In genomic region chr1:229342902-229343587, GRCh38 we compare ENCODE assay signal across 8 cellular contexts. TPM values are rescaled to one million over a fixed set of nuclear protein-coding genes. Genes with fewer than 3 reads are reported as not detected.
DNase-seq lines count a peak whose midpoint lies in the region; ATAC-seq and TF ChIP-seq lines count a peak whose summit lies in the region.

A gene with protein sequence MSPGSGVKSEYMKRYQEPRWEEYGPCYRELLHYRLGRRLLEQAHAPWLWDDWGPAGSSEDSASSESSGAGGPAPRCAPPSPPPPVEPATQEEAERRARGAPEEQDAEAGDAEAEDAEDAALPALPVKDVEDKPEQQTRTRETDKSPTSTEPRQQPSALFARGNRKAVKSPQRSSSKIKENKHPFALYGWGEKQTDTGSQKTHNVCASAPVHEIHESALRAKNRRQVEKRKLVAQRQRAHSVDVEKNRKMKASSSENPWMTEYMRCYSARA (minus strand): TSS chr1:229343047. CDS start chr1:229342465, 582 bp downstream.

- DNase-seq in Ammon's horn (ENCODE audit: low spot score) (peak; percentile 72), NT2/D1 (ENCODE audit: low read depth, low spot score) (no peak), fibroblast of the aortic adventitia (ENCODE audit: low read depth) (peak; percentile 29), superior temporal gyrus (ENCODE audit: extremely low spot score) (peak; percentile 74)
- peak; percentile 59 for DNase-seq in activated T-helper 1 cell treated with anti-CD3 and anti-CD28 coated beads, Interleukin-12 subunit alpha, Interleukin-12 subunit beta, Interleukin-2, Interleukin-4 antibody, amounts not matched to agents 30 ng/mL and 10 ng/mL and 1 ng/mL, durations not matched to agents 14 hours and 24 hours and 36 hours (ENCODE audit: low spot score)

- peak within 1 kb of the TSS; percentile 89 for H3K9ac ChIP-seq in NT2/D1 (ENCODE audit: insufficient read length, low read depth)

- peaks cover 5% of the 10 kb centered on the region for H3K36me3 ChIP-seq in NT2/D1 (ENCODE audit: insufficient read depth, insufficient read length, low read length)

- H3K4me3 ChIP-seq in NT2/D1 (ENCODE audit: insufficient read length, low read depth) (peak within 1 kb of the TSS; percentile 80), fibroblast of the aortic adventitia (ENCODE audit: low read depth, low read length) (peak within 1 kb of the TSS; percentile 84)

- peaks cover 32% of the 10 kb centered on the region for H3K27me3 Mint-ChIP-seq in activated T-helper 1 cell treated with anti-CD3 and anti-CD28 coated beads, Interleukin-12 subunit alpha, Interleukin-12 subunit beta, Interleukin-2, Interleukin-4 antibody, amounts not matched to agents 30 ng/mL and 10 ng/mL and 1 ng/mL, durations not matched to agents 14 hours and 24 hours and 36 hours (ENCODE audit: insufficient read depth)
- peaks cover 32% of the 10 kb centered on the region for H3K27me3 Mint-ChIP-seq in nephron (ENCODE audit: low read depth)

- ATAC-seq in GM18868 (IDR thresholded peaks at IDR 0.05; ENCODE audit: unreplicated experiment): peak; percentile 33
- peak; percentile 44 for ATAC-seq in HG03095 (IDR thresholded peaks at IDR 0.05; ENCODE audit: unreplicated experiment)

- H3K4me3 Mint-ChIP-seq in activated T-helper 1 cell treated with anti-CD3 and anti-CD28 coated beads, Interleukin-12 subunit alpha, Interleukin-12 subunit beta, Interleukin-2, Interleukin-4 antibody, amounts not matched to agents 30 ng/mL and 10 ng/mL and 1 ng/mL, durations not matched to agents 14 hours and 24 hours and 36 hours: peak within 1 kb of the TSS; percentile 89
- H3K4me3 Mint-ChIP-seq in nephron: peak within 1 kb of the TSS; percentile 93 to 97 (median 95)

- peak within 1 kb of the TSS; percentile 87 for H3K27ac Mint-ChIP-seq in activated T-helper 1 cell treated with anti-CD3 and anti-CD28 coated beads, Interleukin-12 subunit alpha, Interleukin-12 subunit beta, Interleukin-2, Interleukin-4 antibody, amounts not matched to agents 30 ng/mL and 10 ng/mL and 1 ng/mL, durations not matched to agents 14 hours and 24 hours and 36 hours
- H3K27ac Mint-ChIP-seq in nephron: peak within 1 kb of the TSS; percentile 58 to 92 (median 69)

- H3K4me1 Mint-ChIP-seq in activated T-helper 1 cell treated with anti-CD3 and anti-CD28 coated beads, Interleukin-12 subunit alpha, Interleukin-12 subunit beta, Interleukin-2, Interleukin-4 antibody, amounts not matched to agents 30 ng/mL and 10 ng/mL and 1 ng/mL, durations not matched to agents 14 hours and 24 hours and 36 hours (ENCODE audit: low read depth): peaks cover 39% of the 10 kb centered on the region
- peaks cover 24% of the 10 kb centered on the region for H3K4me1 Mint-ChIP-seq in nephron

- intact Hi-C loops in activated T-helper 1 cell treated with anti-CD3 and anti-CD28 coated beads, Interleukin-12 subunit alpha, Interleukin-12 subunit beta, Interleukin-2, Interleukin-4 antibody, amounts not matched to agents 30 ng/mL and 10 ng/mL and 1 ng/mL, durations not matched to agents 14 hours and 24 hours and 36 hours (cut with micrococcal nuclease): loop anchor here (1.0 to 10.0 kb wide), 8 partner anchors 56 to 878 kb away; partner anchors contain the start of genes ABCB10, NUP133, RAB4A and TAF5L

- H3K27me3 ChIP-seq in NT2/D1 (ENCODE audit: insufficient read depth, insufficient read length): peaks cover 39% of the 10 kb centered on the region

- peaks cover 9% of the 10 kb centered on the region for H3K36me3 Mint-ChIP-seq in activated T-helper 1 cell treated with anti-CD3 and anti-CD28 coated beads, Interleukin-12 subunit alpha, Interleukin-12 subunit beta, Interleukin-2, Interleukin-4 antibody, amounts not matched to agents 30 ng/mL and 10 ng/mL and 1 ng/mL, durations not matched to agents 14 hours and 24 hours and 36 hours (ENCODE audit: low read depth)
- H3K36me3 Mint-ChIP-seq in nephron (ENCODE audit: low read depth): no peaks in the 10 kb centered on the region

- peaks cover 12% of the 10 kb centered on the region; the same call in 1 of the 2 replicates for H3K9me3 ChIP-seq in NT2/D1 (ENCODE audit: insufficient read depth, low read length)

- peaks cover 2% of the 10 kb centered on the region for H3K4me1 ChIP-seq in NT2/D1 (ENCODE audit: insufficient read depth, insufficient read length)

- TF ChIP-seq CTCF in fibroblast of the aortic adventitia (IDR thresholded peaks at IDR 0.05; ENCODE audit: insufficient read depth, low read length) (no peak), nephron (IDR thresholded peaks at IDR 0.05; ENCODE audit: unreplicated experiment in 3 of 3) (no peak)

- peaks cover 8% of the 10 kb centered on the region for H3K9me3 Mint-ChIP-seq in activated T-helper 1 cell treated with anti-CD3 and anti-CD28 coated beads, Interleukin-12 subunit alpha, Interleukin-12 subunit beta, Interleukin-2, Interleukin-4 antibody, amounts not matched to agents 30 ng/mL and 10 ng/mL and 1 ng/mL, durations not matched to agents 14 hours and 24 hours and 36 hours
- H3K9me3 Mint-ChIP-seq in nephron: no peaks in the 10 kb centered on the region

RNA-seq across cellular contexts. Expression of the gene that starts here (rescaled TPM):
- total RNA-seq in activated T-helper 1 cell treated with anti-CD3 and anti-CD28 coated beads, Interleukin-12 subunit alpha, Interleukin-12 subunit beta, Interleukin-2, Interleukin-4 antibody, amounts not matched to agents 30 ng/mL and 10 ng/mL and 1 ng/mL, durations not matched to agents 14 hours and 24 hours and 36 hours: 11.6 and 11.9 TPM in 2 replicates
- total RNA-seq in fibroblast of the aortic adventitia (ENCODE audit: low replicate concordance): 4.3 and 5.3 TPM in 2 replicates
